ENCODE assay signal across 8 cellular contexts in the genomic region with DNA sequence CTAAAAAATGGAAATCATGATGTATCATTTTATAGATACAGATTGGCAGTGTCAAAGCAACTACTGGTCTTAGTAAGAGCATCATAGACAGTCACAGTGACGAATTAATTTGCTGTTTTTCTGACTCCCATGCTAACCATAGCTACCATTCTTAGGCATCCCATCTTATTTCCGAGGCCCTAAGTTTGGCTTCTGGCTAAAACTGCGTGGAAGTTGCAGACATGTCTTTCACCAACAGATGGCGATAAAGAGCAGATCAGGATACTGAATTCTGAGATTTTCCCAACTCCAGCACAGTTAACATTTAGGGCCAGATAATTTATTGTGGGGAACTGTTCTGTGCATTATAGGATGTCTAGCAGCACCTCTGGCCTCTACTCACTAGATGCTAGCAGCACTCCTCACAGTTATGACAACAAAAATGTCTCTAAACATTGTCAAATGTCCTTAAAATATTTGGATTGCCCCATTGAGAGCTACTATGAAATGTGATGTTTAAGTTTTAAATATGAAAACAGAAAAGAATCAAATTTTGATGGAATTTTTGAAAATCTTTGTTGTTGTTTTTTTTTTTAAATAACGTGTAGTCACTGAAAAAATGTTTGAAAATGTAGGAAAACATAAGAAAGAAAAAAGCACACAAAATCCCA. TPM values are rescaled to one million over a fixed set of nuclear protein-coding genes. Genes with fewer than 3 reads are reported as not detected.
DNase-seq lines count a peak whose midpoint lies in the region; ATAC-seq and TF ChIP-seq lines count a peak whose summit lies in the region.

No MANE protein-coding gene starts in this region.

- WGBS in SK-N-SH (ENCODE audit: low lambda C conversion rate), result 1% methylated on average over 5 of the region's 5 CpGs

- CTCF ChIA-PET in SK-N-SH (lab: Yijun Ruan, JAX), result interaction anchor here (0.6 to 4.5 kb wide), 32 partner anchors 9 to 497 kb away, joined by 3 to 63 read pairs (median 4); a partner anchor contains a TSS

- ATAC-seq in HG03571 (IDR thresholded peaks at IDR 0.05; ENCODE audit: unreplicated experiment), result no peak

- TF ChIP-seq CTCF in SK-N-SH (IDR thresholded peaks at IDR 0.05), result peak; percentile 85

- H3K9ac ChIP-seq in SK-N-SH, result no peak overlapping the region

- no peak overlapping the region for H2AFZ ChIP-seq in SK-N-SH (ENCODE audit: low read depth)

- no peak overlapping the region for H3K4me2 ChIP-seq in SK-N-SH

- no peaks in the 10 kb centered on the region for H3K79me2 ChIP-seq in SK-N-SH (ENCODE audit: insufficient read depth)

- no peak overlapping the region for H3K27ac ChIP-seq in SK-N-SH (ENCODE audit: low read depth in 2 of 2, low read length in 1 of 2)

- H3K9me3 ChIP-seq in SK-N-SH, result no peaks in the 10 kb centered on the region

- no peaks in the 10 kb centered on the region for H3F3A ChIP-seq in SK-N-SH (replicated peaks; ENCODE audit: insufficient read depth)

- H4K20me1 ChIP-seq in SK-N-SH (ENCODE audit: insufficient read depth), result no peaks in the 10 kb centered on the region

- H3K4me1 ChIP-seq in SK-N-SH (ENCODE audit: control insufficient read depth in 1 of 2, insufficient read depth in 2 of 2, low read depth in 1 of 2, low read length in 1 of 2), result no peaks in the 10 kb centered on the region

- H3K36me3 ChIP-seq in H7 (replicated peaks; ENCODE audit: control insufficient read depth, insufficient read depth, low read length) (no peaks in the 10 kb centered on the region), SK-N-SH (replicated peaks in 1 of 2; ENCODE audit: control insufficient read depth in 1 of 2, insufficient read depth in 2 of 2, low read length in 1 of 2) (no peaks in the 10 kb centered on the region)

- DNase-seq in NCI-H510A treated with DMSO at 0.1 percent for 48 hours (lab: John Stamatoyannopoulos, UW) (peak; percentile 10), NCI-H510A (lab: John Stamatoyannopoulos, UW) (no peak), H7 (peak; percentile 39), SK-N-SH (peak; percentile 37), dermis microvascular lymphatic vessel endothelial cell (ENCODE audit: low read depth in 2 of 2) (peak; percentile 10 to 36), medulla oblongata (ENCODE audit: extremely low spot score) (peak; percentile 61), OCI-M2 (lab: John Stamatoyannopoulos, UW; ENCODE audit: unreplicated experiment) (no peak)

- peak; percentile 37 for TF ChIP-seq RAD21 in SK-N-SH (IDR thresholded peaks at IDR 0.05; ENCODE audit: low read length)

- POLR2A ChIA-PET in SK-N-SH (lab: Yijun Ruan, JAX), result no interaction called here

- TF ChIP-seq EP300 in SK-N-SH (IDR thresholded peaks at IDR 0.05; ENCODE audit: borderline replicate concordance in 1 of 2, low read depth in 1 of 2, low read length in 1 of 2), result no peak

- H3K9me2 ChIP-seq in SK-N-SH, result no peaks in the 10 kb centered on the region

- H3K27me3 ChIP-seq in H7 (ENCODE audit: control insufficient read depth, insufficient read depth, low read length) (no peaks in the 10 kb centered on the region), SK-N-SH (ENCODE audit: insufficient read depth) (no peaks in the 10 kb centered on the region; the same call in 1 of the 2 replicates)

- H3K4me3 ChIP-seq in H7 (ENCODE audit: insufficient read depth, low read depth, low read length) (no peak overlapping the region), SK-N-SH (ENCODE audit: low read depth in 2 of 2, low read length in 1 of 2) (no peak overlapping the region)

TF ChIP-seq in SK-N-SH, 30 proteins besides CTCF, POLR2A, EP300 and RAD21:
- TF ChIP-seq, protein P1, sequence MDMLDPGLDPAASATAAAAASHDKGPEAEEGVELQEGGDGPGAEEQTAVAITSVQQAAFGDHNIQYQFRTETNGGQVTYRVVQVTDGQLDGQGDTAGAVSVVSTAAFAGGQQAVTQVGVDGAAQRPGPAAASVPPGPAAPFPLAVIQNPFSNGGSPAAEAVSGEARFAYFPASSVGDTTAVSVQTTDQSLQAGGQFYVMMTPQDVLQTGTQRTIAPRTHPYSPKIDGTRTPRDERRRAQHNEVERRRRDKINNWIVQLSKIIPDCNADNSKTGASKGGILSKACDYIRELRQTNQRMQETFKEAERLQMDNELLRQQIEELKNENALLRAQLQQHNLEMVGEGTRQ (IDR thresholded peaks at IDR 0.05; ENCODE audit: borderline replicate concordance, low read depth, low read length), result no peak
- peak; percentile 30; the same call in 1 of the 2 replicates for TF ChIP-seq SMC3 (IDR thresholded peaks at IDR 0.05; ENCODE audit: low read depth, low read length)
- no peak for TF ChIP-seq JUND (IDR thresholded peaks at IDR 0.05)
- TF ChIP-seq, protein P2, sequence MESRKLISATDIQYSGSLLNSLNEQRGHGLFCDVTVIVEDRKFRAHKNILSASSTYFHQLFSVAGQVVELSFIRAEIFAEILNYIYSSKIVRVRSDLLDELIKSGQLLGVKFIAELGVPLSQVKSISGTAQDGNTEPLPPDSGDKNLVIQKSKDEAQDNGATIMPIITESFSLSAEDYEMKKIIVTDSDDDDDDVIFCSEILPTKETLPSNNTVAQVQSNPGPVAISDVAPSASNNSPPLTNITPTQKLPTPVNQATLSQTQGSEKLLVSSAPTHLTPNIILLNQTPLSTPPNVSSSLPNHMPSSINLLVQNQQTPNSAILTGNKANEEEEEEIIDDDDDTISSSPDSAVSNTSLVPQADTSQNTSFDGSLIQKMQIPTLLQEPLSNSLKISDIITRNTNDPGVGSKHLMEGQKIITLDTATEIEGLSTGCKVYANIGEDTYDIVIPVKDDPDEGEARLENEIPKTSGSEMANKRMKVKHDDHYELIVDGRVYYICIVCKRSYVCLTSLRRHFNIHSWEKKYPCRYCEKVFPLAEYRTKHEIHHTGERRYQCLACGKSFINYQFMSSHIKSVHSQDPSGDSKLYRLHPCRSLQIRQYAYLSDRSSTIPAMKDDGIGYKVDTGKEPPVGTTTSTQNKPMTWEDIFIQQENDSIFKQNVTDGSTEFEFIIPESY (IDR thresholded peaks at IDR 0.05; ENCODE audit: borderline replicate concordance, low read depth), result no peak

RNA-seq across cellular contexts. Expression of a gene that starts 16.3 kb away (rescaled TPM):
- 0.07 TPM in 2 replicates for total RNA-seq in H7 (2014; rRNA removed; shearing (Covaris generic))
- not detected in 2 replicates for polyA plus RNA-seq in SK-N-SH (2012; rRNA removed)
- 0.01 TPM in 1 of 2 replicates, not detected in the other for polyA plus RNA-seq in SK-N-SH (2012; cell fraction: cytosol; rRNA removed)
- not detected in 2 replicates for polyA plus RNA-seq in SK-N-SH (2012; cell fraction: nucleus; rRNA removed)
- total RNA-seq in dermis microvascular lymphatic vessel endothelial cell, result under 0.01 TPM in 2 replicates

RNA-seq across cellular contexts. Expression of a gene that starts 27.4 kb away (rescaled TPM):
- not detected in 2 replicates for total RNA-seq in H7 (2014; rRNA removed; shearing (Covaris generic))
- not detected in 2 replicates for polyA plus RNA-seq in SK-N-SH (2012; rRNA removed)
- not detected in 2 replicates for polyA plus RNA-seq in SK-N-SH (2012; cell fraction: cytosol; rRNA removed)
- not detected in 2 replicates for polyA plus RNA-seq in SK-N-SH (2012; cell fraction: nucleus; rRNA removed)
- total RNA-seq in dermis microvascular lymphatic vessel endothelial cell, result not detected in 2 replicates

RNA-seq across cellular contexts. Expression of a gene that starts 44.1 kb away (rescaled TPM):
- 0.04 and 0.07 TPM in 2 replicates for total RNA-seq in H7 (2014; rRNA removed; shearing (Covaris generic))
- not detected in 2 replicates for polyA plus RNA-seq in SK-N-SH (2012; rRNA removed)
- polyA plus RNA-seq in SK-N-SH (2012; cell fraction: cytosol; rRNA removed), result not detected in 2 replicates
- polyA plus RNA-seq in SK-N-SH (2012; cell fraction: nucleus; rRNA removed), result not detected in 2 replicates
- under 0.01 and 0.25 TPM in 2 replicates for total RNA-seq in dermis microvascular lymphatic vessel endothelial cell

Comparison
In these comparisons a context has a peak if more than half of its experiments do, and no peak if none do; other contexts are left out.
1. DNase-seq: peak in NCI-H510A treated with DMSO at 0.1 percent for 48 hours (single experiment), H7 (single experiment), SK-N-SH (single experiment), dermis microvascular lymphatic vessel endothelial cell (2 of 2) and medulla oblongata (single experiment); none in NCI-H510A (single experiment) and OCI-M2 (single experiment).